Comparison of ENCODE assay signal across 1 cellular context in the genomic region with DNA sequence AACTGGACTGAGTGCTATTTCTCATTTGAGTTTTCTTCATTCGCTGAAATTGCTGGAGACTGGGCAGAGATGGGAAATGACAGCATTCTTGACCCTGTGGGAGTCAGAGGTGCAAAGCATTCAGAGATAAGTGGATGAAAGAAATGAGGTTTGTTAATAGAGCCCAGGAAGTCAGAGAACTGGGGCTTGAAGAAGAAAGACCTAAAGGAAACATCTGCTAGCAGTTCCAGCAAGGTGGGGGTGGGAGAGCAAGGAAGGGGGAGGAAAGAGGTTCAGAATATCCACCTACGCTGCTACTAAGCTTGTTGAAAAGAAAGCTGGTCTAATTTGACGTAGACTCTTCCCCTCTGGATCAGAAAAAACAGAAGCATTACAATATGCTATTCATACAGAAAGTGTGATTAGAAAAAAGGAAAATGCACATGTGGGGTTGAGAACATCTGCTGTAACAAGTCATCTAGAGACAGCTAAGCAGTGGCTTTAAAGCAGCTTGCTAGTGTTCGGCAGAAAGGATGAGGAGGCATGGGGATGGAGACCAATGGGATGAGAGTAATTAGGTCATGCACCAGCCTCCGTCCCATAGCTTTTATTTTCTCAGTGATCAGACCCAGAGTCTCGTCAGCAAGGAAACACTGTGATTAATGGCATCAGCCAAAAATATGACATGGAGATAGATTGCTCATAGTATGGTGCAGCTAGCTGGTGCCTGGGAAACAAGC.
TF ChIP-seq lines count a peak whose summit lies in the region.

No MANE protein-coding gene starts in this region.

TF ChIP-seq in IMR-90, 13 proteins besides CTCF, POLR2A, EP300 and RAD21 (continued from another document):
- TF ChIP-seq, protein P1, sequence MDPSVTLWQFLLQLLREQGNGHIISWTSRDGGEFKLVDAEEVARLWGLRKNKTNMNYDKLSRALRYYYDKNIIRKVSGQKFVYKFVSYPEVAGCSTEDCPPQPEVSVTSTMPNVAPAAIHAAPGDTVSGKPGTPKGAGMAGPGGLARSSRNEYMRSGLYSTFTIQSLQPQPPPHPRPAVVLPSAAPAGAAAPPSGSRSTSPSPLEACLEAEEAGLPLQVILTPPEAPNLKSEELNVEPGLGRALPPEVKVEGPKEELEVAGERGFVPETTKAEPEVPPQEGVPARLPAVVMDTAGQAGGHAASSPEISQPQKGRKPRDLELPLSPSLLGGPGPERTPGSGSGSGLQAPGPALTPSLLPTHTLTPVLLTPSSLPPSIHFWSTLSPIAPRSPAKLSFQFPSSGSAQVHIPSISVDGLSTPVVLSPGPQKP (IDR thresholded peaks at IDR 0.05; ENCODE audit: borderline replicate concordance, low read depth, low read length) = no peak
